2 cellular contexts compared by ENCODE assay signal in genomic region chr3:172958565-172958964, GRCh38.
TF ChIP-seq lines count a peak whose summit lies in the region.

No MANE protein-coding gene starts in this region.

TF ChIP-seq in GM23338, 12 proteins besides CTCF, POLR2A, EP300 and RAD21 (continued from another document):
- TF ChIP-seq REST (IDR thresholded peaks at IDR 0.05; ENCODE audit: unreplicated experiment): no peak

TF ChIP-seq in K562, 482 proteins besides CTCF, POLR2A, EP300 and RAD21 (continued from another document):
- TF ChIP-seq ZNF277 (CRISPR knock-in tag; IDR thresholded peaks at IDR 0.05; ENCODE audit: borderline replicate concordance) (no peak), BCLAF1 (IDR thresholded peaks at IDR 0.05; ENCODE audit: borderline replicate concordance in 1 of 2, control insufficient read depth in 1 of 2, low read depth in 2 of 2, low read length in 1 of 2) (no peak), ZNF445 (CRISPR knock-in tag; IDR thresholded peaks at IDR 0.05; ENCODE audit: low read depth) (no peak), MAFK (IDR thresholded peaks at IDR 0.05; ENCODE audit: low read length) (no peak), HINFP (tag; conservative IDR thresholded peaks at IDR 0.05; ENCODE audit: low read depth) (no peak), ZNF518B (CRISPR knock-in tag; IDR thresholded peaks at IDR 0.05) (no peak)
TF ChIP-seq in K562: peak in this region for 0.
